24 cellular contexts compared by ENCODE assay signal in the genomic region with DNA sequence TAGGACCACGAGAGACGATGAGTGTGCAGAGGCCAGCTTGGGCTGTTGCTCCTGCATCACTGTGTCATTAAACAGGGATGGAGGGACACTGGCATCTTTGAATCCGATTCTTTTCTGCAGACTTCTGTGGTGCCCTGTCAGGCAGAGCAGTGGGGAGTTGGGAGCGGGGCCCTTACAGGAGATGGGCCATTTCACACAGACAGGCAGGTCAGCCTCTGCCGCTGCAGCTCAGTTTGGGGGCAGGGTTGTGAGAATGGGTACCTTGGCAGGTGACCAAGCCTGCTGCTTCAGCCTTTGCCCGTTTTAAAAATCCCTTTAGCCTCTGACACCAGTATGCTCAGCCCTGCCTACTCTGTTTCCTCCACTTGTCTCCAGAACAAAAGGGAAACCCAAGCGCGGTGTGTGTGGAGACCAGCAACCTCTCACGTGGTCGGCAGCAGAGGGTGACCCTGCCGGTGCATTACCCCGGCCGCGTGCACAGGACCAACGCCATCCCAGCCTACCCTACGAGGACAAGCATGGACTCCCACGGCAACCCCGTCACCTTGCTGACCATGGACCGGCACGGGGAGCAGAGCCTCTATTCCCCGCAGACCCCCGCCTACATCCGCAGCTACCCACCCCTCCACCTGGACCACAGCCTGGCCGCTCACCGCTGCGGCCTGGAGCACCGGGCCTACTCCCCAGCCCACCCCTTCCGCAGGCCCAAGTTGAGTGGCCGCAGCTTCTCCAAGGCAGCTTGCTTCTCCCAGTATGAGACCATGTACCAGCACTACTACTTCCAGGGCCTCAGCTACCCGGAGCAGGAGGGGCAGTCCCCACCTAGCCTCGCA. TPM values are rescaled to one million over a fixed set of nuclear protein-coding genes. Genes with fewer than 3 reads are reported as not detected.
DNase-seq lines count a peak whose midpoint lies in the region; ATAC-seq, FAIRE-seq and TF ChIP-seq lines count a peak whose summit lies in the region.
"Had no signal": no experiment of that assay in that cellular context is flagged by ENCODE, and none has a peak within 500 bp of the region (broad histone marks: within the 10 kb centered on the region; RNA-seq: fewer than 3 reads in every experiment).

No MANE protein-coding gene starts in this region.

- H3K4ac ChIP-seq in mesenchymal stem cell (ENCODE audit: low read depth in 1 of 2, low read length in 2 of 2) = no peak overlapping the region

- FAIRE-seq in K562 (lab: Jason Lieb, UNC) = no peak
- FAIRE-seq: A204.1, GM12892, GM18507 had no signal

- H3K4me3 ChIP-seq in K562 (no peak overlapping the region), mesenchymal stem cell (ENCODE audit: insufficient read depth in 1 of 2, low read depth in 1 of 2, low read length in 2 of 2) (no peak overlapping the region), lower lobe of right lung (no peak overlapping the region)
- H3K4me3 ChIP-seq: HAP-1 had no signal

- TF ChIP-seq POLR2A in K562 (conservative IDR thresholded peaks at IDR 0.05) = no peak

- no peaks in the 10 kb centered on the region for H3K79me2 ChIP-seq in K562 (ENCODE audit: control insufficient read depth, insufficient read depth, low read length)

- peak overlapping the region; percentile 29 for H4K8ac ChIP-seq in mesenchymal stem cell (ENCODE audit: low read length)

- POLR2A ChIA-PET in K562 (lab: Yijun Ruan, JAX) = interaction anchor here (0.7 to 1.4 kb wide), 4 partner anchors 8 to 198 kb away, joined by 3 to 7 read pairs (median 4); no protein-coding TSS in a partner anchor

- no peak overlapping the region for H3K18ac ChIP-seq in mesenchymal stem cell (ENCODE audit: low read depth in 1 of 2, low read length in 2 of 2)

- H3K27ac ChIP-seq in K562 (ENCODE audit: extremely low read depth, low read depth, low read length) = peak overlapping the region; percentile 62; the same call in 2 of the 3 replicates
- no peak overlapping the region for H3K27ac ChIP-seq in mesenchymal stem cell (ENCODE audit: low read length, poor library complexity, severe bottlenecking)
- H3K27ac ChIP-seq in lower lobe of right lung = no peak overlapping the region

- no peak overlapping the region for H2AK5ac ChIP-seq in mesenchymal stem cell (ENCODE audit: low read length, severe bottlenecking)

- no peak overlapping the region for H2BK12ac ChIP-seq in mesenchymal stem cell (ENCODE audit: low read length in 2 of 2)

- H3K36me3 ChIP-seq in K562 (ENCODE audit: control insufficient read depth, insufficient read depth, low read length) (peaks cover 42% of the 10 kb centered on the region; the same call in 2 of the 3 replicates), mesenchymal stem cell (ENCODE audit: control insufficient read depth in 1 of 2, insufficient read depth in 2 of 2, low read depth in 1 of 2, low read length in 2 of 2) (peaks cover 48 to 49% of the 10 kb centered on the region in 2 experiments), lower lobe of right lung (peaks cover 57% of the 10 kb centered on the region)

- H2BK15ac ChIP-seq in mesenchymal stem cell (ENCODE audit: low read depth, poor library complexity, severe bottlenecking) = no peak overlapping the region

- H2BK5ac ChIP-seq in mesenchymal stem cell (ENCODE audit: low read depth, low read length, poor library complexity, severe bottlenecking) = no peak overlapping the region

- no peak for ATAC-seq in K562
- ATAC-seq in GM21526 (IDR thresholded peaks at IDR 0.05; ENCODE audit: low FRiP score, unreplicated experiment) = no peak
- no peak for ATAC-seq in GM19395 (IDR thresholded peaks at IDR 0.05; ENCODE audit: unreplicated experiment)
- ATAC-seq in lower lobe of right lung = no peak

- no TSS peak for BruUV-seq in K562 (replicated peaks; lab: Mats Ljungman, UMichigan)

- TF ChIP-seq EP300 in K562 (IDR thresholded peaks at IDR 0.05; ENCODE audit: low read length) = no peak

- H3K9me1 ChIP-seq in K562 (ENCODE audit: control insufficient read depth, insufficient read depth, low read length) = no peaks in the 10 kb centered on the region

- no peak overlapping the region for H2BK120ac ChIP-seq in mesenchymal stem cell (ENCODE audit: low read depth, low read length)

- CTCF ChIA-PET in K562 (lab: Yijun Ruan, JAX; ENCODE audit: low intra/inter-chr PET ratio) = no interaction called here

- in situ Hi-C loops in K562 (cut with MboI) = no loop called here

- no peak for DNase-seq in K562 (ENCODE audit: extremely low read depth in 1 of 4, low spot score in 3 of 4)
- DNase-seq in mesenchymal stem cell = no peak
- peak; percentile 64 for DNase-seq in posterior vena cava (ENCODE audit: low spot score)
- DNase-seq in effector CD8-positive, alpha-beta T cell (lab: John Stamatoyannopoulos, UW) = no peak
- no peak for DNase-seq in lower lobe of right lung
- DNase-seq: ACHN; BE2C; C1 segment of cervical spinal cord; CD4-positive, CD25-positive, alpha-beta regulatory T cell; CD8-positive, alpha-beta memory T cell; COR-L47; DMS 273 treated with DMSO at 0.1 percent for 48 hours; GDM1; KG1 had no signal

- no peaks in the 10 kb centered on the region for H4K20me1 ChIP-seq in K562 (replicated peaks; ENCODE audit: control insufficient read depth, insufficient read depth, low read length)

- H3K23ac ChIP-seq in mesenchymal stem cell (ENCODE audit: low read length in 2 of 2) = no peak overlapping the region

- H3K27me3 ChIP-seq in K562 (ENCODE audit: control insufficient read depth in 2 of 2, insufficient read depth in 2 of 2, low read length in 2 of 2) (no peaks in the 10 kb centered on the region), mesenchymal stem cell (ENCODE audit: control insufficient read depth in 1 of 2, insufficient read depth in 1 of 2, low read length in 2 of 2) (no peaks in the 10 kb centered on the region), lower lobe of right lung (ENCODE audit: low read depth) (no peaks in the 10 kb centered on the region)
- H3K27me3 ChIP-seq: BE2C had no signal

- TF ChIP-seq CTCF in K562 (IDR thresholded peaks at IDR 0.05 in 2 of 3, conservative IDR thresholded peaks at IDR 0.05 in 1 of 3; ENCODE audit: insufficient read depth in 2 of 3, low read depth in 1 of 3, low read length in 3 of 3) (no peak), lower lobe of right lung (IDR thresholded peaks at IDR 0.05) (no peak)

- intact Hi-C loops in K562 (cut with micrococcal nuclease) = no loop called here
- intact Hi-C loops in posterior vena cava (cut with DNase I) = loop anchor here in 1 of 2 donors (5.0 to 10.0 kb wide), 2 partner anchors 134 to 182 kb away; no protein-coding TSS in a partner anchor
- intact Hi-C loops in lower lobe of right lung (cut with DNase I) = loop anchor here (10.0 kb wide), 1 partner anchor 194 kb away; no protein-coding TSS in a partner anchor

- no peak overlapping the region for H3K14ac ChIP-seq in mesenchymal stem cell (ENCODE audit: low read length in 2 of 2)

- no peak for TF ChIP-seq RAD21 in K562 (CRISPR knock-in tag; conservative IDR thresholded peaks at IDR 0.05 in 1 of 2, IDR thresholded peaks at IDR 0.05 in 1 of 2)

- H3K4me1 ChIP-seq in K562 (replicated peaks in 1 of 2; ENCODE audit: control insufficient read depth in 2 of 2, insufficient read depth in 2 of 2, low read length in 2 of 2) (peaks cover 4 to 19% of the 10 kb centered on the region in 2 experiments; a peak in 3 of 5 replicates), mesenchymal stem cell (ENCODE audit: control insufficient read depth, insufficient read depth, low read depth, low read length) (peaks cover 10% of the 10 kb centered on the region), lower lobe of right lung (peaks cover 5% of the 10 kb centered on the region)
- H3K4me1 ChIP-seq: BE2C, HAP-1 had no signal

- H3K9me3 ChIP-seq in K562 (replicated peaks; ENCODE audit: control insufficient read depth, insufficient read depth, low read depth, low read length) (no peaks in the 10 kb centered on the region), mesenchymal stem cell (ENCODE audit: control insufficient read depth, low read length) (no peaks in the 10 kb centered on the region), lower lobe of right lung (no peaks in the 10 kb centered on the region)
- H3K9me3 ChIP-seq: BE2C, HAP-1 had no signal

- 94% methylated on average over 13 of the region's 31 CpGs for WGBS in K562 (ENCODE audit: insufficient coverage, low coverage, missing lambda C conversion rate)
- 96% methylated on average over 31 of the region's 31 CpGs for WGBS in mesenchymal stem cell

- H2AFZ ChIP-seq in K562 (ENCODE audit: low read depth, low read length) (0 out of 2 replicates have a peak overlapping the region, but pooled peaks have one; percentile 82), mesenchymal stem cell (ENCODE audit: low read depth, low read length) (no peak overlapping the region)

- H4K91ac ChIP-seq in mesenchymal stem cell (ENCODE audit: low read length) = peak overlapping the region; percentile 43

- peaks cover 14% of the 10 kb centered on the region for H3K79me1 ChIP-seq in mesenchymal stem cell (replicated peaks; ENCODE audit: low read length, poor library complexity, severe bottlenecking)

- H3K9ac ChIP-seq in K562 (ENCODE audit: insufficient read depth in 1 of 2, low read depth in 2 of 2, low read length in 2 of 2) = peak overlapping the region in 1 of 2 experiments; percentile 83; a peak in 2 of 4 replicates
- H3K9ac ChIP-seq in mesenchymal stem cell (ENCODE audit: low read length) = no peak overlapping the region

- no peak overlapping the region for H3K4me2 ChIP-seq in K562 (ENCODE audit: insufficient read depth, low read length)
- H3K4me2 ChIP-seq in mesenchymal stem cell (ENCODE audit: low read length, poor library complexity, severe bottlenecking) = no peak overlapping the region

RNA-seq across cellular contexts. Expression of a gene that starts 12.6 kb away (rescaled TPM):
- not detected in 2 replicates for total RNA-seq in K562 (2011; cell fraction: chromatin; rRNA removed; ENCODE audit: low replicate concordance)
- not detected in 2 replicates for total RNA-seq in K562 (2011; cell fraction: nucleolus; rRNA removed)
- not detected in 2 replicates for total RNA-seq in K562 (2011; cell fraction: nucleoplasm; rRNA removed)
- total RNA-seq in K562 (2014; rRNA removed) (not detected in 2 replicates), K562 (2014; rRNA removed; fragmentation: Illumina TruSeq; extraction: Trizol) (not detected in 2 replicates), K562 (2015; rRNA removed; fragmentation: Illumina TruSeq; extraction: Trizol) (not detected in 2 replicates), K562 (2021) (not detected in 2 replicates), posterior vena cava (not detected), lower lobe of right lung (not detected)
- polyA plus RNA-seq in K562 (2011; rRNA removed) (not detected in 2 replicates), K562 (2014; fragmentation: Illumina TruSeq; extraction: Trizol) (not detected in 2 replicates), K562 (2014; fragmentation: Nextera tagmentation; extraction: Ambion mirVana) (not detected), K562 (2014; rRNA removed) (not detected in 2 replicates)
- not detected in 2 replicates for polyA plus RNA-seq in K562 (2011; cell fraction: cytosol; rRNA removed)
- polyA plus RNA-seq in K562 (2011; cell fraction: nucleus; rRNA removed) = not detected in 2 replicates
- polyA plus RNA-seq in K562 (2012) = not detected in 2 replicates
- polyA minus RNA-seq in K562 (2011; rRNA and poly(A)+ RNA removed) = not detected in 2 replicates
- polyA minus RNA-seq in K562 (2011; cell fraction: cytosol; rRNA and poly(A)+ RNA removed) = not detected in 2 replicates
- polyA minus RNA-seq in K562 (2011; cell fraction: nucleus; rRNA and poly(A)+ RNA removed) = not detected in 2 replicates
- 0.19 TPM for polyA plus RNA-seq in mesenchymal stem cell (2013, experiment 1 of 2)
- 0.07 TPM for polyA plus RNA-seq in mesenchymal stem cell (2013, experiment 2 of 2)
- total RNA-seq: CD4-positive, CD25-positive, alpha-beta regulatory T cell; CD8-positive, alpha-beta memory T cell; Daoy; H4; HT-29 had no signal
- polyA plus RNA-seq: CD4-positive, CD25-positive, alpha-beta regulatory T cell; CD8-positive, alpha-beta memory T cell; IgD-negative memory B cell had no signal

RNA-seq across cellular contexts. Expression of a gene that starts 23.8 kb away (rescaled TPM):
- 3.6 and 5.0 TPM in 2 replicates for total RNA-seq in K562 (2011; cell fraction: chromatin; rRNA removed; ENCODE audit: low replicate concordance)
- 4.2 and 4.5 TPM in 2 replicates for total RNA-seq in K562 (2011; cell fraction: nucleolus; rRNA removed)
- 5.6 and 6.4 TPM in 2 replicates for total RNA-seq in K562 (2011; cell fraction: nucleoplasm; rRNA removed)
- total RNA-seq in K562 (2014; rRNA removed) (3.8 and 5.1 TPM in 2 replicates), K562 (2014; rRNA removed; fragmentation: Illumina TruSeq; extraction: Trizol) (3.8 and 4.3 TPM in 2 replicates), K562 (2015; rRNA removed; fragmentation: Illumina TruSeq; extraction: Trizol) (5.0 and 6.1 TPM in 2 replicates), K562 (2021) (8.8 and 11.5 TPM in 2 replicates), posterior vena cava (10 to 100 TPM; 13.7 to 22.2 TPM), lower lobe of right lung (23.5 TPM)
- polyA plus RNA-seq in K562 (2011; rRNA removed) (2.2 and 3.2 TPM in 2 replicates), K562 (2014; fragmentation: Illumina TruSeq; extraction: Trizol) (8.9 and 10.1 TPM in 2 replicates), K562 (2014; fragmentation: Nextera tagmentation; extraction: Ambion mirVana) (1 to 10 TPM in 1 of 2 experiments, under 1 TPM in 1; 0.69 to 1.3 TPM), K562 (2014; rRNA removed) (4.5 and 4.9 TPM in 2 replicates)
- 3.2 and 6.4 TPM in 2 replicates for polyA plus RNA-seq in K562 (2011; cell fraction: cytosol; rRNA removed)
- 1.1 and 3.0 TPM in 2 replicates for polyA plus RNA-seq in K562 (2011; cell fraction: nucleus; rRNA removed)
- polyA plus RNA-seq in K562 (2012) = 6.8 and 12.0 TPM in 2 replicates
- 1.3 and 2.4 TPM in 2 replicates for polyA minus RNA-seq in K562 (2011; rRNA and poly(A)+ RNA removed)
- polyA minus RNA-seq in K562 (2011; cell fraction: cytosol; rRNA and poly(A)+ RNA removed) = 2.7 and 4.5 TPM in 2 replicates
- polyA minus RNA-seq in K562 (2011; cell fraction: nucleus; rRNA and poly(A)+ RNA removed) = 0.33 and 0.54 TPM in 2 replicates
- polyA plus RNA-seq in mesenchymal stem cell (2013, experiment 1 of 2) = 32.9 TPM
- polyA plus RNA-seq in mesenchymal stem cell (2013, experiment 2 of 2) = 33.1 TPM
- polyA plus RNA-seq: CD4-positive, CD25-positive, alpha-beta regulatory T cell; CD8-positive, alpha-beta memory T cell; IgD-negative memory B cell had no signal
